Comparison of ENCODE assay signal across 1 cellular context in the genomic region with DNA sequence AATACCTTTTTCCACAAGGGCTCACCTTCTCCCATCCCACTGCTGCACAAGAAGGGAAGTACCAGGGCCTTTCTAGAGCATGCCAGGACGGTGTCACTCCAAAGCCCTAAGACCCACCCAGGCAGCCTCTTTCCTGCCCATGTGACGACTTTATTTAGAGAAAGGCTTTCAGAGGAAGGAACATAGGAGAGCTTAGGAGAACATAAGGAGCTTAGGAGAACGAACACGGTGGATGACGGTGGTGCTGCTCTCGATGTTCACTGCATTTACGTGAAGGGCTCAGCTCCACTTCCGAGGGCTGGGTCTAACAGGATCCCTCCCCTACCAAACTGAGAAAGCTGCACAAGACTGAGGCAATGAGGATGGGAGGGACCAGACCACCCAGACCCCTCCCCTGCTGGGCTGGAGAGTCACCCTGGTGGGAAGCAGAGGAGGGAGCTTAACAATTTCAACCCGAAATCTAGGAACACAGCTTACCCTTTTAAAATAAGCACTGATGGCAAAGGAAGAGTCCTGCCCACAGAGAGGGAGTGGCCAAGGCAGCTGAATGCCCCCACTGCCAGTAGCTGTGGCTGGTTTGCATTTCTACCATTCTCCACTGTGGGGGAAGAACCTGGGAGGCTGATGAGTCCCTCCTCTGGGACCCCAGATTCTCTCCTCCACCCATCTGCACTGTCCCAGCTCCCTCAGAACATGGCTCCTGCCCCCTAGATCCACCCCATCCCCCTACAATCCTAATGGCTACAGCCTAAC.
TF ChIP-seq lines count a peak whose summit lies in the region.

No MANE protein-coding gene starts in this region.

TF ChIP-seq in H1, 55 proteins besides CTCF, POLR2A, EP300 and RAD21 (continued from another document):
- TF ChIP-seq, protein P1, sequence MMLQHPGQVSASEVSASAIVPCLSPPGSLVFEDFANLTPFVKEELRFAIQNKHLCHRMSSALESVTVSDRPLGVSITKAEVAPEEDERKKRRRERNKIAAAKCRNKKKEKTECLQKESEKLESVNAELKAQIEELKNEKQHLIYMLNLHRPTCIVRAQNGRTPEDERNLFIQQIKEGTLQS (IDR thresholded peaks at IDR 0.05; ENCODE audit: insufficient read depth, low read depth, low read length) = no peak
- TF ChIP-seq NRF1 (IDR thresholded peaks at IDR 0.05; ENCODE audit: low read depth, low read length) = no peak
- no peak for TF ChIP-seq TBP (IDR thresholded peaks at IDR 0.05; ENCODE audit: low read depth, low read length)
- TF ChIP-seq KDM1A (IDR thresholded peaks at IDR 0.05; ENCODE audit: borderline replicate concordance, low read length) = no peak
TF ChIP-seq in H1: peak in this region for 0.
